16 cellular contexts compared by ENCODE assay signal in genomic region chr13:113453962-113454361, GRCh38. TPM values are rescaled to one million over a fixed set of nuclear protein-coding genes. Genes with fewer than 3 reads are reported as not detected.
A peak's percentile ranks its signal among the peaks of the same experiment; 100 is the strongest.
DNase-seq lines count a peak whose midpoint lies in the region; ATAC-seq and TF ChIP-seq lines count a peak whose summit lies in the region.
"Had no signal": no experiment of that assay in that cellular context is flagged by ENCODE, and none has a peak within 500 bp of the region (broad histone marks: within the 10 kb centered on the region; RNA-seq: fewer than 3 reads in every experiment).

No MANE protein-coding gene starts in this region.

- peak; percentile 19 for DNase-seq in activated CD8-positive, alpha-beta memory T cell treated with anti-CD3 and anti-CD28 coated beads, Interleukin-2, amount 10 ng/mL, durations not matched to agents 7 days and 5 days
- DNase-seq in activated CD8-positive, alpha-beta memory T cell treated with anti-CD3 and anti-CD28 coated beads for 24 hours = no peak
- DNase-seq in SK-N-MC (ENCODE audit: low read depth, low spot score) = peak; percentile 40
- peak; percentile 46 for DNase-seq in fibroblast of villous mesenchyme (ENCODE audit: low read depth)
- no peak for DNase-seq in mesothelial cell of epicardium (ENCODE audit: low spot score in 2 of 2, unreplicated experiment in 2 of 2)
- DNase-seq in activated CD4-positive, alpha-beta T cell treated with anti-CD3 and anti-CD28 coated beads for 36 hours = no peak
- DNase-seq: activated B cell treated with CpG ODN at 0.5 μM for 24 hours; activated naive CD4-positive, alpha-beta T cell treated with Interleukin-2 at 50 U/mL for 16 hours; NCI-H1417 treated with DMSO at 0.1 percent for 48 hours; OCI-M1 had no signal

- H3K27me3 ChIP-seq in skeletal muscle tissue (ENCODE audit: control insufficient read depth in 3 of 3, insufficient read depth in 3 of 3, low read length in 3 of 3) = no peaks in the 10 kb centered on the region
- H3K27me3 ChIP-seq: upper lobe of right lung had no signal

- H3K9me3 ChIP-seq in SK-N-MC (ENCODE audit: low read depth, low read length) (no peaks in the 10 kb centered on the region), skeletal muscle tissue (ENCODE audit: control insufficient read depth in 3 of 3, low read length in 3 of 3) (no peaks in the 10 kb centered on the region)
- H3K9me3 ChIP-seq: A549, upper lobe of right lung had no signal

- TF ChIP-seq CTCF in fibroblast of villous mesenchyme (IDR thresholded peaks at IDR 0.05; ENCODE audit: insufficient read depth, low read depth, low read length) = no peak
- no peak for TF ChIP-seq CTCF in mesothelial cell of epicardium (IDR thresholded peaks at IDR 0.05; ENCODE audit: unreplicated experiment)

- CTCF ChIA-PET in activated CD8-positive, alpha-beta memory T cell treated with anti-CD3 and anti-CD28 coated beads, Interleukin-2, amount 10 ng/mL, durations not matched to agents 7 days and 5 days (lab: Charles Lee) = no interaction called here
- CTCF ChIA-PET in activated CD4-positive, alpha-beta T cell treated with anti-CD3 and anti-CD28 coated beads for 36 hours (lab: Charles Lee) = interaction anchor here (0.6 kb wide), 1 partner anchor 193 kb away, joined by 3 read pairs; no protein-coding TSS in a partner anchor

- POLR2A ChIA-PET in activated CD4-positive, alpha-beta T cell treated with anti-CD3 and anti-CD28 coated beads for 36 hours (lab: Charles Lee) = no interaction called here

- H3K4me3 Mint-ChIP-seq in activated CD8-positive, alpha-beta memory T cell treated with anti-CD3 and anti-CD28 coated beads, Interleukin-2, amount 10 ng/mL, durations not matched to agents 7 days and 5 days = no peak overlapping the region
- H3K4me3 Mint-ChIP-seq in mesothelial cell of epicardium = no peak overlapping the region
- H3K4me3 Mint-ChIP-seq in activated CD4-positive, alpha-beta T cell treated with anti-CD3 and anti-CD28 coated beads for 36 hours = no peak overlapping the region
- H3K4me3 Mint-ChIP-seq: activated B cell treated with CpG ODN at 0.5 μM for 24 hours had no signal

- intact Hi-C loops in activated CD4-positive, alpha-beta T cell treated with anti-CD3 and anti-CD28 coated beads for 36 hours (cut with DNase I, micrococcal nuclease) = no loop called here

- no peaks in the 10 kb centered on the region for H3K27me3 Mint-ChIP-seq in activated CD8-positive, alpha-beta memory T cell treated with anti-CD3 and anti-CD28 coated beads, Interleukin-2, amount 10 ng/mL, durations not matched to agents 7 days and 5 days
- no peaks in the 10 kb centered on the region for H3K27me3 Mint-ChIP-seq in mesothelial cell of epicardium (ENCODE audit: low read depth)
- no peaks in the 10 kb centered on the region for H3K27me3 Mint-ChIP-seq in activated CD4-positive, alpha-beta T cell treated with anti-CD3 and anti-CD28 coated beads for 36 hours
- H3K27me3 Mint-ChIP-seq: activated B cell treated with CpG ODN at 0.5 μM for 24 hours had no signal

- H3K9ac ChIP-seq in SK-N-MC (ENCODE audit: insufficient read length) = peak overlapping the region; percentile 60
- H3K9ac ChIP-seq in skeletal muscle tissue (ENCODE audit: low read depth in 1 of 3, low read length in 3 of 3) = peak overlapping the region in 1 of 3 donors; percentile 79
- H3K9ac ChIP-seq: KMS-11 had no signal

- H3K4me1 ChIP-seq in skeletal muscle tissue (ENCODE audit: control insufficient read depth in 3 of 3, insufficient read depth in 3 of 3, low read length in 3 of 3) = peaks cover 22 to 39% (median 27%) of the 10 kb centered on the region in 3 donors
- H3K4me1 ChIP-seq: upper lobe of right lung had no signal

- H3K36me3 Mint-ChIP-seq in activated CD8-positive, alpha-beta memory T cell treated with anti-CD3 and anti-CD28 coated beads, Interleukin-2, amount 10 ng/mL, durations not matched to agents 7 days and 5 days = peaks cover 3% of the 10 kb centered on the region
- H3K36me3 Mint-ChIP-seq in mesothelial cell of epicardium = peaks cover 26% of the 10 kb centered on the region
- H3K36me3 Mint-ChIP-seq in activated CD4-positive, alpha-beta T cell treated with anti-CD3 and anti-CD28 coated beads for 36 hours (ENCODE audit: low read depth) = peaks cover 26% of the 10 kb centered on the region

- H3K27ac Mint-ChIP-seq in activated CD8-positive, alpha-beta memory T cell treated with anti-CD3 and anti-CD28 coated beads, Interleukin-2, amount 10 ng/mL, durations not matched to agents 7 days and 5 days = no peak overlapping the region
- no peak overlapping the region for H3K27ac Mint-ChIP-seq in mesothelial cell of epicardium
- no peak overlapping the region for H3K27ac Mint-ChIP-seq in activated CD4-positive, alpha-beta T cell treated with anti-CD3 and anti-CD28 coated beads for 36 hours
- H3K27ac Mint-ChIP-seq: activated B cell treated with CpG ODN at 0.5 μM for 24 hours had no signal

- ATAC-seq in activated CD8-positive, alpha-beta memory T cell treated with anti-CD3 and anti-CD28 coated beads, Interleukin-2, amount 10 ng/mL, durations not matched to agents 7 days and 5 days = no peak
- no peak for ATAC-seq in activated CD4-positive, alpha-beta T cell treated with anti-CD3 and anti-CD28 coated beads for 36 hours
- ATAC-seq in HG03175 (IDR thresholded peaks at IDR 0.05; ENCODE audit: unreplicated experiment) = no peak
- ATAC-seq: A549, HCT116, upper lobe of right lung had no signal

- H3K27ac ChIP-seq in SK-N-MC = peak overlapping the region; percentile 79
- peak overlapping the region; percentile 96 for H3K27ac ChIP-seq in skeletal muscle tissue (ENCODE audit: low read depth, low read length)
- H3K27ac ChIP-seq: A549, KMS-11, upper lobe of right lung had no signal

- no peaks in the 10 kb centered on the region for H3K4me1 Mint-ChIP-seq in activated CD8-positive, alpha-beta memory T cell treated with anti-CD3 and anti-CD28 coated beads, Interleukin-2, amount 10 ng/mL, durations not matched to agents 7 days and 5 days
- no peaks in the 10 kb centered on the region for H3K4me1 Mint-ChIP-seq in mesothelial cell of epicardium
- no peaks in the 10 kb centered on the region for H3K4me1 Mint-ChIP-seq in activated CD4-positive, alpha-beta T cell treated with anti-CD3 and anti-CD28 coated beads for 36 hours

- peak overlapping the region; percentile 55 for H3K4me3 ChIP-seq in SK-N-MC
- no peak overlapping the region for H3K4me3 ChIP-seq in fibroblast of villous mesenchyme (ENCODE audit: low read depth, low read length)
- peak overlapping the region in 2 of 3 donors; percentile 61 to 91 for H3K4me3 ChIP-seq in skeletal muscle tissue (ENCODE audit: low read length in 3 of 3)
- H3K4me3 ChIP-seq: A549, upper lobe of right lung had no signal

- H3K9me3 Mint-ChIP-seq in activated CD8-positive, alpha-beta memory T cell treated with anti-CD3 and anti-CD28 coated beads, Interleukin-2, amount 10 ng/mL, durations not matched to agents 7 days and 5 days (ENCODE audit: low read depth) = no peaks in the 10 kb centered on the region
- no peaks in the 10 kb centered on the region for H3K9me3 Mint-ChIP-seq in mesothelial cell of epicardium
- H3K9me3 Mint-ChIP-seq in activated CD4-positive, alpha-beta T cell treated with anti-CD3 and anti-CD28 coated beads for 36 hours (ENCODE audit: low read depth) = no peaks in the 10 kb centered on the region
- H3K9me3 Mint-ChIP-seq: activated B cell treated with CpG ODN at 0.5 μM for 24 hours had no signal

- H3K36me3 ChIP-seq in SK-N-MC (ENCODE audit: insufficient read depth, low read length) (peaks cover 3% of the 10 kb centered on the region), skeletal muscle tissue (ENCODE audit: control insufficient read depth in 3 of 3, insufficient read depth in 3 of 3, low read length in 3 of 3) (peaks cover 31 to 33% (median 32%) of the 10 kb centered on the region in 3 donors)

RNA-seq across cellular contexts. Expression of gene ADPRHL1, which starts 0.7 kb away (rescaled TPM):
- total RNA-seq in activated CD8-positive, alpha-beta memory T cell treated with anti-CD3 and anti-CD28 coated beads, Interleukin-2, amount 10 ng/mL, durations not matched to agents 7 days and 5 days = 1 to 10 TPM in 1 of 2 experiments, under 1 TPM in 1; 0.96 to 1.3 TPM
- 1.3 and 2.9 TPM in 2 replicates for total RNA-seq in fibroblast of villous mesenchyme
- total RNA-seq in skeletal muscle tissue = 124 TPM
- total RNA-seq in mesothelial cell of epicardium = 3.4 to 4.2 TPM (median 4.1 TPM) in 3 replicates
- total RNA-seq in activated CD4-positive, alpha-beta T cell treated with anti-CD3 and anti-CD28 coated beads for 36 hours = under 1 TPM; 0.25 to 0.49 TPM

RNA-seq across cellular contexts. Expression of gene DCUN1D2, which starts 36.5 kb away (rescaled TPM):
- total RNA-seq in activated CD8-positive, alpha-beta memory T cell treated with anti-CD3 and anti-CD28 coated beads, Interleukin-2, amount 10 ng/mL, durations not matched to agents 7 days and 5 days = 10 to 100 TPM; 17.2 to 29.1 TPM
- total RNA-seq in fibroblast of villous mesenchyme (9.7 and 13.4 TPM in 2 replicates), skeletal muscle tissue (7.8 TPM), mesothelial cell of epicardium (34.8 to 43.3 TPM (median 40.2 TPM) in 3 replicates)
- total RNA-seq in activated CD4-positive, alpha-beta T cell treated with anti-CD3 and anti-CD28 coated beads for 36 hours = 10 to 100 TPM; 12.1 to 15.3 TPM

Comparison
In these comparisons a context has a peak if more than half of its experiments do, and no peak if none do; other contexts are left out.
1. DNase-seq: peak in activated CD8-positive, alpha-beta memory T cell treated with anti-CD3 and anti-CD28 coated beads, Interleukin-2, amount 10 ng/mL, durations not matched to agents 7 days and 5 days (single experiment), SK-N-MC (single experiment) and fibroblast of villous mesenchyme (single experiment); none in activated CD8-positive, alpha-beta memory T cell treated with anti-CD3 and anti-CD28 coated beads for 24 hours (single experiment), mesothelial cell of epicardium (0 of 2) and activated CD4-positive, alpha-beta T cell treated with anti-CD3 and anti-CD28 coated beads for 36 hours (single experiment).
2. RNA of gene ADPRHL1, which starts 0.7 kb away (total RNA-seq): 124 TPM in skeletal muscle tissue (single experiment); 3.4 to 4.2 TPM in mesothelial cell of epicardium, 0.96 to 1.3 TPM in activated CD8-positive, alpha-beta memory T cell treated with anti-CD3 and anti-CD28 coated beads, Interleukin-2, amount 10 ng/mL, durations not matched to agents 7 days and 5 days, 1.3 to 2.9 TPM in fibroblast of villous mesenchyme and 0.25 to 0.49 TPM in activated CD4-positive, alpha-beta T cell treated with anti-CD3 and anti-CD28 coated beads for 36 hours; every median in the first group is over 10 times any median in the second.